In the genomic region with DNA sequence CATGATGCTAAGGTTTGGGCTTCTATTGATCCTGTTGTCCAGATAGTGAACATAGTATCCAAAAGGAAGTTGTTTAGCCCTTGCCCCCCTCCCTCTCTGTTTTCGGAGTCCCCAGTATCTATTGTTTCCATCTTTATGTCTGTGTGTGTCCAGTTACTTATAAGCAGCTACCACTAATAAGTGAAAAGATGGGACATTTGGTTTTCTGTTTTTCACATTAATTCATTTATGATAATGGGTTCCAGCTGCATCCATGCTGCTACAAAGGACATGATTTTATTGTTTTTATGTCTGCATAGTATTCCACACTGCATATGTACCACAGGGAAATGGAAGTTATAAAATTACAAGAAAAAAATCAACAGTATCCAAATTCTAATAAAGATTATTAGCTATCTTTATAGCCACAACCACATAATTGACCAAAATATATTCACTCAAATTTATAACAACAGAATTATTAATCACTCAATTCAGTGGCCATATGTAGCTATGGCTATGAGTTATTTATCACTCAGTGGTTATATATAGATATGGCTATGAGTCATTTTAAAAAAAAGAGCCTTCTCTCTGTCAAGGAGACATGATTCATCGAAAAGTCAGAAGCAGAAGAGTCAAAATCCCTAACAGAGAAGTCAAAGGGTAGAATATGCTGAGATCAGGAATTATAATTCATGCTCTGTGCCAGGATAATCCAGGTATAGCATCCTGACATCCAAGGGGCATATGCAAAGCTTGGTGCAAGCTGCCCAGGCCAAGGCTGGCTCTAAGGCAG, we compare ENCODE assay signal across 10 cellular contexts.
DNase-seq lines count a peak whose midpoint lies in the region; ATAC-seq and TF ChIP-seq lines count a peak whose summit lies in the region.
"Had no signal": no experiment of that assay in that cellular context is flagged by ENCODE, and none has a peak within 500 bp of the region (broad histone marks: within the 10 kb centered on the region; RNA-seq: fewer than 3 reads in every experiment).

No MANE protein-coding gene starts in this region.

- in situ Hi-C loops in brain microvascular endothelial cell (cut with HindIII; ENCODE audit: low pct_ligation_motif_present, low sequenced_read_pairs): no loop called here

- DNase-seq in A172 (ENCODE audit: low spot score) (peak; percentile 43), brain microvascular endothelial cell (peak; percentile 38), NCI-H82 (lab: John Stamatoyannopoulos, UW) (no peak), immature natural killer cell (no peak), lower leg skin (ENCODE audit: low spot score in 2 of 2) (no peak), esophagus squamous epithelium (lab: John Stamatoyannopoulos, UW) (no peak)
- DNase-seq: NCI-H1436 had no signal

- no peak overlapping the region for H3K4me3 Mint-ChIP-seq in immature natural killer cell

- peak overlapping the region; percentile 61 for H3K27ac ChIP-seq in brain microvascular endothelial cell
- H3K27ac ChIP-seq in esophagus squamous epithelium: no peak overlapping the region
- H3K27ac ChIP-seq: tibial nerve had no signal

- H3K27me3 Mint-ChIP-seq in immature natural killer cell (ENCODE audit: low read depth in 3 of 3): no peaks in the 10 kb centered on the region

- no peaks in the 10 kb centered on the region for H3K36me3 Mint-ChIP-seq in immature natural killer cell

- intact Hi-C loops in lower leg skin (cut with DNase I; ENCODE audit: low total_unique reads): no loop called here
- intact Hi-C loops in esophagus squamous epithelium (cut with DNase I): no loop called here

- H3K27me3 ChIP-seq in brain microvascular endothelial cell (replicated peaks): no peaks in the 10 kb centered on the region
- H3K27me3 ChIP-seq in esophagus squamous epithelium: peaks cover 0 to 8% (median 0%) of the 10 kb centered on the region in 4 donors
- H3K27me3 ChIP-seq: tibial nerve had no signal

- no peak for TF ChIP-seq POLR2A in lower leg skin (IDR thresholded peaks at IDR 0.05)
- TF ChIP-seq POLR2A in esophagus squamous epithelium (IDR thresholded peaks at IDR 0.05): no peak

- H3K9me3 Mint-ChIP-seq in immature natural killer cell: peaks cover 2 to 25% (median 4%) of the 10 kb centered on the region in 6 donors

- TF ChIP-seq CTCF in brain microvascular endothelial cell (IDR thresholded peaks at IDR 0.05; ENCODE audit: low read depth, low read length, missing control alignments) (no peak), lower leg skin (IDR thresholded peaks at IDR 0.05) (no peak), esophagus squamous epithelium (IDR thresholded peaks at IDR 0.05) (no peak)

- no peaks in the 10 kb centered on the region for H3K4me1 ChIP-seq in esophagus squamous epithelium
- H3K4me1 ChIP-seq: tibial nerve had no signal

- H3K4me1 Mint-ChIP-seq in immature natural killer cell: no peaks in the 10 kb centered on the region

- no peaks in the 10 kb centered on the region for H3K9me3 ChIP-seq in esophagus squamous epithelium

- WGBS in lower leg skin, 2 donors: 63 to 65% methylated on average over 2 of the region's 2 CpGs
- WGBS in esophagus squamous epithelium, 2 donors: 57 to 72% methylated on average over 2 of the region's 2 CpGs

- H3K4me3 ChIP-seq in brain microvascular endothelial cell (ENCODE audit: low read depth, low read length): no peak overlapping the region
- no peak overlapping the region for H3K4me3 ChIP-seq in lower leg skin (ENCODE audit: low read depth, poor library complexity, severe bottlenecking)
- H3K4me3 ChIP-seq in esophagus squamous epithelium: no peak overlapping the region
- H3K4me3 ChIP-seq: tibial nerve had no signal

- H3K36me3 ChIP-seq in brain microvascular endothelial cell (replicated peaks): no peaks in the 10 kb centered on the region
- no peaks in the 10 kb centered on the region for H3K36me3 ChIP-seq in esophagus squamous epithelium
- H3K36me3 ChIP-seq: tibial nerve had no signal

- ATAC-seq in GM19455 (IDR thresholded peaks at IDR 0.05; ENCODE audit: unreplicated experiment) (peak; percentile 69), HG03565 (IDR thresholded peaks at IDR 0.05; ENCODE audit: unreplicated experiment) (peak; percentile 77)

- no peak overlapping the region for H3K27ac Mint-ChIP-seq in immature natural killer cell

Comparison
In these comparisons a context has a peak if more than half of its experiments do, and no peak if none do; other contexts are left out.
1. DNase-seq: peak in A172 (single experiment) and brain microvascular endothelial cell (single experiment); none in NCI-H82 (single experiment), immature natural killer cell (0 of 3), lower leg skin (0 of 2) and esophagus squamous epithelium (single experiment).